13 cellular contexts compared by ENCODE assay signal in genomic region chr2:135792401-135793152, GRCh38. TPM values are rescaled to one million over a fixed set of nuclear protein-coding genes. Genes with fewer than 3 reads are reported as not detected.
DNase-seq lines count a peak whose midpoint lies in the region; ATAC-seq and TF ChIP-seq lines count a peak whose summit lies in the region.
"Had no signal": no experiment of that assay in that cellular context is flagged by ENCODE, and none has a peak within 500 bp of the region (broad histone marks: within the 10 kb centered on the region; RNA-seq: fewer than 3 reads in every experiment).

No MANE protein-coding gene starts in this region.

- BruUV-seq in PC-3 (replicated peaks; lab: Mats Ljungman, UMichigan), result no TSS peak

- no peak overlapping the region for H3K23ac ChIP-seq in mesenchymal stem cell (ENCODE audit: low read length in 2 of 2)

- no peak overlapping the region for H3K18ac ChIP-seq in mesenchymal stem cell (ENCODE audit: low read depth in 1 of 2, low read length in 2 of 2)

- H3K4me2 ChIP-seq in SU-DHL-6 (ENCODE audit: low read depth, low read length, poor library complexity, severe bottlenecking), result peak overlapping the region; percentile 54
- H3K4me2 ChIP-seq in mesenchymal stem cell (ENCODE audit: low read length, poor library complexity, severe bottlenecking), result no peak overlapping the region
- H3K4me2 ChIP-seq in PC-3 (ENCODE audit: low read length), result no peak overlapping the region

- no peak overlapping the region for H2BK15ac ChIP-seq in mesenchymal stem cell (ENCODE audit: low read depth, poor library complexity, severe bottlenecking)

- WGBS in mesenchymal stem cell, result 81% methylated on average over 7 of the region's 7 CpGs

- DNase-seq in mesenchymal stem cell (no peak), GM19238 (ENCODE audit: insufficient read length, low spot score) (no peak), right atrium auricular region (ENCODE audit: low spot score) (no peak), amygdala (lab: John Stamatoyannopoulos, UW) (no peak), PC-3 (no peak)
- DNase-seq: heart left ventricle; left ventricle myocardium inferior; stimulated activated CD4-positive, alpha-beta T cell treated with anti-CD3 and anti-CD28 coated beads, Interleukin-1b, Interleukin-23, amount 100 ng/mL, for 48 hours had no signal

- CTCF ChIA-PET in PC-3 (lab: Charles Lee), result no interaction called here

- POLR2A ChIA-PET in PC-3 (lab: Charles Lee; ENCODE audit: unreplicated experiment), result no interaction called here

- no peak overlapping the region for H2BK12ac ChIP-seq in mesenchymal stem cell (ENCODE audit: low read length in 2 of 2)

- no peak overlapping the region for H2AFZ ChIP-seq in SU-DHL-6 (ENCODE audit: low read depth, low read length, severe bottlenecking)
- no peak overlapping the region for H2AFZ ChIP-seq in mesenchymal stem cell (ENCODE audit: low read depth, low read length)
- H2AFZ ChIP-seq in PC-3 (ENCODE audit: low read length), result no peak overlapping the region

- no peak overlapping the region for H3K4ac ChIP-seq in mesenchymal stem cell (ENCODE audit: low read depth in 1 of 2, low read length in 2 of 2)

- H3K9ac ChIP-seq in SU-DHL-6 (ENCODE audit: low read length), result peak overlapping the region; percentile 62
- no peak overlapping the region for H3K9ac ChIP-seq in mesenchymal stem cell (ENCODE audit: low read length)
- no peak overlapping the region for H3K9ac ChIP-seq in PC-3 (ENCODE audit: low read length)

- peaks cover 9% of the 10 kb centered on the region for H3K79me2 ChIP-seq in SU-DHL-6 (ENCODE audit: insufficient read depth, low read length)
- no peaks in the 10 kb centered on the region for H3K79me2 ChIP-seq in PC-3 (ENCODE audit: low read length)

- H3K27ac ChIP-seq in SU-DHL-6 (ENCODE audit: low read depth, low read length) (peak overlapping the region; percentile 72), mesenchymal stem cell (ENCODE audit: low read length, poor library complexity, severe bottlenecking) (no peak overlapping the region), right atrium auricular region (no peak overlapping the region), PC-3 (ENCODE audit: low read length) (no peak overlapping the region)
- H3K27ac ChIP-seq: heart left ventricle, left ventricle myocardium inferior, neutrophil had no signal

- no peaks in the 10 kb centered on the region for H3K27me3 ChIP-seq in SU-DHL-6 (ENCODE audit: low read length)
- H3K27me3 ChIP-seq in mesenchymal stem cell (ENCODE audit: control insufficient read depth in 1 of 2, insufficient read depth in 1 of 2, low read length in 2 of 2), result no peaks in the 10 kb centered on the region
- H3K27me3 ChIP-seq in right atrium auricular region, result no peaks in the 10 kb centered on the region
- H3K27me3 ChIP-seq in PC-3 (ENCODE audit: low read length), result no peaks in the 10 kb centered on the region
- H3K27me3 ChIP-seq: heart left ventricle had no signal

- no peak overlapping the region for H4K91ac ChIP-seq in mesenchymal stem cell (ENCODE audit: low read length)

- H3K4me3 ChIP-seq in SU-DHL-6 (ENCODE audit: insufficient read depth, low read length, poor library complexity, severe bottlenecking), result peak overlapping the region; percentile 60
- no peak overlapping the region for H3K4me3 ChIP-seq in mesenchymal stem cell (ENCODE audit: insufficient read depth in 1 of 2, low read depth in 1 of 2, low read length in 2 of 2)
- H3K4me3 ChIP-seq in right atrium auricular region, result no peak overlapping the region
- no peak overlapping the region for H3K4me3 ChIP-seq in PC-3 (ENCODE audit: low read length)
- H3K4me3 ChIP-seq: heart left ventricle, left ventricle myocardium inferior had no signal

- intact Hi-C loops in PC-3 (cut with micrococcal nuclease), result no loop called here

- H3F3A ChIP-seq in SU-DHL-6 (ENCODE audit: insufficient read depth) (peaks cover 5% of the 10 kb centered on the region; the same call in 1 of the 2 replicates), PC-3 (ENCODE audit: low read length, unreplicated experiment) (no peaks in the 10 kb centered on the region)

- no peak overlapping the region for H2BK120ac ChIP-seq in mesenchymal stem cell (ENCODE audit: low read depth, low read length)

- H3K9me3 ChIP-seq in SU-DHL-6 (ENCODE audit: insufficient read depth, low read length), result no peaks in the 10 kb centered on the region
- H3K9me3 ChIP-seq in mesenchymal stem cell (ENCODE audit: control insufficient read depth, low read length), result peaks cover 4% of the 10 kb centered on the region
- no peaks in the 10 kb centered on the region for H3K9me3 ChIP-seq in right atrium auricular region
- no peaks in the 10 kb centered on the region for H3K9me3 ChIP-seq in PC-3 (ENCODE audit: low read length)
- H3K9me3 ChIP-seq: left ventricle myocardium inferior, neutrophil had no signal

- no peak overlapping the region for H3K14ac ChIP-seq in mesenchymal stem cell (ENCODE audit: low read length in 2 of 2)

- H3K79me1 ChIP-seq in mesenchymal stem cell (replicated peaks; ENCODE audit: low read length, poor library complexity, severe bottlenecking), result peaks cover 4% of the 10 kb centered on the region

- TF ChIP-seq CTCF in SU-DHL-6 (IDR thresholded peaks at IDR 0.05; ENCODE audit: insufficient read depth, low read length, poor library complexity, severe bottlenecking) (no peak), right atrium auricular region (IDR thresholded peaks at IDR 0.05) (no peak), PC-3 (conservative IDR thresholded peaks at IDR 0.05; ENCODE audit: low read depth, low read length) (no peak)

- no peaks in the 10 kb centered on the region for H3K9me2 ChIP-seq in SU-DHL-6 (replicated peaks; ENCODE audit: insufficient read depth, low read length)
- H3K9me2 ChIP-seq in PC-3 (replicated peaks; ENCODE audit: low read length), result no peaks in the 10 kb centered on the region

- H4K20me1 ChIP-seq in SU-DHL-6 (ENCODE audit: low read depth, low read length), result no peaks in the 10 kb centered on the region
- H4K20me1 ChIP-seq in PC-3 (ENCODE audit: low read length), result no peaks in the 10 kb centered on the region

- ATAC-seq in GM18498 (IDR thresholded peaks at IDR 0.05; ENCODE audit: unreplicated experiment) (peak; percentile 57), GM21447 (IDR thresholded peaks at IDR 0.05; ENCODE audit: unreplicated experiment) (peak; percentile 44), PC-3 (no peak)
- ATAC-seq: heart left ventricle had no signal

- H3K36me3 ChIP-seq in SU-DHL-6 (ENCODE audit: low read length), result no peaks in the 10 kb centered on the region
- peaks cover 12 to 13% of the 10 kb centered on the region in 2 experiments for H3K36me3 ChIP-seq in mesenchymal stem cell (ENCODE audit: control insufficient read depth in 1 of 2, insufficient read depth in 2 of 2, low read depth in 1 of 2, low read length in 2 of 2)
- no peaks in the 10 kb centered on the region for H3K36me3 ChIP-seq in right atrium auricular region
- no peaks in the 10 kb centered on the region for H3K36me3 ChIP-seq in PC-3 (ENCODE audit: low read depth, low read length)

- peak overlapping the region; percentile 36 for H2AK5ac ChIP-seq in mesenchymal stem cell (ENCODE audit: low read length, severe bottlenecking)

- no peak overlapping the region for H2BK5ac ChIP-seq in mesenchymal stem cell (ENCODE audit: low read depth, low read length, poor library complexity, severe bottlenecking)

- H3K4me1 ChIP-seq in mesenchymal stem cell (ENCODE audit: control insufficient read depth, insufficient read depth, low read depth, low read length) (peaks cover 14% of the 10 kb centered on the region), right atrium auricular region (peaks cover 0 to 4% of the 10 kb centered on the region in 2 donors), PC-3 (ENCODE audit: insufficient read depth, low read length) (no peaks in the 10 kb centered on the region)

- H4K8ac ChIP-seq in mesenchymal stem cell (ENCODE audit: low read length), result no peak overlapping the region

RNA-seq across cellular contexts. Expression of gene LCT, which starts 44.4 kb away (rescaled TPM):
- not detected for polyA plus RNA-seq in mesenchymal stem cell (2013, experiment 1 of 2)
- not detected for polyA plus RNA-seq in mesenchymal stem cell (2013, experiment 2 of 2)
- total RNA-seq in right atrium auricular region (not detected), PC-3 (2014; rRNA removed) (not detected in 2 replicates)
- total RNA-seq: bronchial epithelial cell, left ventricle myocardium inferior had no signal
- polyA plus RNA-seq: heart left ventricle had no signal

RNA-seq across cellular contexts. Expression of gene UBXN4, which starts 50.9 kb away (rescaled TPM):
- 70.6 TPM for polyA plus RNA-seq in mesenchymal stem cell (2013, experiment 1 of 2)
- 71.3 TPM for polyA plus RNA-seq in mesenchymal stem cell (2013, experiment 2 of 2)
- total RNA-seq in right atrium auricular region (10 to 100 TPM; 37.5 to 48.7 TPM), PC-3 (2014; rRNA removed) (38.3 and 42.0 TPM in 2 replicates)
